ENCODE assay signal across 9 cellular contexts in the genomic region with DNA sequence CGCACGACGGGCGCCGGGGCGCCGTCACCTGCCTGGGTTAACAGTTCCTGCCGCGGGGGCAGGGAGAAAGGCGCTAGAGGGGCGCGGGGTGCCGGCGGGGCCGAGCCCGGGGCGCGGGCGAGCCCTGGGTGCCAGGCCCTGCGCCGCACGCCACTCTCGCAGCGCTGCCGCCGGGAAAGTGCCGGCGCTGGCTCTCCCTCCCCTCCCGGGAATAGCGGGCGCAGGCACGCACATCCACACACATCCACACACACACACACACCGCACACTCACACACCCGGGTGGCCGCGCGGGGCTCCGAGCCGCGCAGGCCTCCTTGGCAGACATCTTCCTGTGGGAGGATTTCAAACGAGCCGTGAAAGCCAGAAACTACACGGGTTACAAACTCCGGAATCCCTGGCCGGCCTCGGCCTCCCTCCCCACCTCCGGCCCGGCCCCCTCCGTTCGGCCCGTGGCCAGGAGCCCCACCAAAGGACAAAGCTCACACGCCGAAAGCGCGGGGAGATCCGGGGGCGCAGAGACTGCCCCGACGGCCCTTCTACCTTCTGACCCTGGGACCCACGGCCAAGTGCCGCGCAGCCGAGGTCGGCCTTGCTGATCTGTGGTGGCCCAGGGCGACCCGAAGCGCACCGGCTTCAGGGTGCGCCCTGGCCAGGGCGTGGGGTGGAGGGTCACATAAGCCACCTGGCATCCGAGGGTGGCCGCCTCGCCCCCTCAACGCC.
A peak's percentile ranks its signal among the peaks of the same experiment; 100 is the strongest.
DNase-seq lines count a peak whose midpoint lies in the region; ATAC-seq, FAIRE-seq and TF ChIP-seq lines count a peak whose summit lies in the region.
"Had no signal": no experiment of that assay in that cellular context is flagged by ENCODE, and none has a peak within 500 bp of the region (broad histone marks: within the 10 kb centered on the region; RNA-seq: fewer than 3 reads in every experiment).

No MANE protein-coding gene starts in this region.

- H3K4me1 ChIP-seq in GM23338 (ENCODE audit: insufficient read depth) = peaks cover 28% of the 10 kb centered on the region
- peaks cover 64% of the 10 kb centered on the region for H3K4me1 ChIP-seq in hepatocyte (ENCODE audit: insufficient read depth)

- H3K79me2 ChIP-seq in GM23338 (replicated peaks; ENCODE audit: insufficient read depth) (no peaks in the 10 kb centered on the region), hepatocyte (no peaks in the 10 kb centered on the region)

- no peak for FAIRE-seq in D721Med (lab: Jason Lieb, UNC)
- FAIRE-seq: G401.6 had no signal

- H3K4me3 Mint-ChIP-seq in GM23338 = peak overlapping the region; percentile 78

- intact Hi-C loops in sciatic nerve (cut with DNase I) = no loop called here

- ATAC-seq in GM23338 (peak; percentile 2; the same call in 1 of the 3 replicates), sciatic nerve (peak; percentile 7), GM19395 (IDR thresholded peaks at IDR 0.05; ENCODE audit: unreplicated experiment) (no peak)

- peak overlapping the region; percentile 58 for H3K4me3 ChIP-seq in GM23338
- H3K4me3 ChIP-seq in hepatocyte = no peak overlapping the region

- H3K27me3 Mint-ChIP-seq in GM23338 (ENCODE audit: insufficient read depth, low read depth, poor library complexity) = peaks cover 53% of the 10 kb centered on the region

- no peak for TF ChIP-seq CTCF in GM23338 (conservative IDR thresholded peaks at IDR 0.05; ENCODE audit: low read depth in 2 of 2)
- no peak for TF ChIP-seq CTCF in hepatocyte (IDR thresholded peaks at IDR 0.05; ENCODE audit: poor library complexity)
- no peak for TF ChIP-seq CTCF in D721Med (IDR thresholded peaks at IDR 0.05; ENCODE audit: insufficient read depth, missing control alignments)

- H3K27ac Mint-ChIP-seq in GM23338 = no peak overlapping the region

- no peaks in the 10 kb centered on the region for H3K9me3 ChIP-seq in hepatocyte (ENCODE audit: low read depth)

- H2AFZ ChIP-seq in GM23338 (no peak overlapping the region), hepatocyte (peak overlapping the region; percentile 60)

- no peaks in the 10 kb centered on the region for H3K36me3 ChIP-seq in GM23338 (ENCODE audit: insufficient read depth)
- no peaks in the 10 kb centered on the region for H3K36me3 ChIP-seq in hepatocyte (replicated peaks; ENCODE audit: insufficient read depth, low read depth)

- H3K9me3 Mint-ChIP-seq in GM23338 = peaks cover 2% of the 10 kb centered on the region; the same call in 1 of the 3 replicates

- peak; percentile 9 for DNase-seq in GM23338 (ENCODE audit: low spot score)
- peak; percentile 39 to 45 for DNase-seq in activated T-cell treated with anti-CD3 and anti-CD28 coated beads, Interleukin-2, amount 50 U/mL, for 48 hours
- DNase-seq in hepatocyte (ENCODE audit: low spot score) = no peak
- peak; percentile 61 for DNase-seq in sciatic nerve (ENCODE audit: low spot score)
- DNase-seq in SK-N-DZ (ENCODE audit: low spot score) = no peak
- no peak for DNase-seq in D721Med (ENCODE audit: insufficient read length, low spot score)
- DNase-seq in HuH-7 (ENCODE audit: low spot score) = no peak

- H3K36me3 Mint-ChIP-seq in GM23338 (ENCODE audit: low read depth) = no peaks in the 10 kb centered on the region

- peaks cover 80% of the 10 kb centered on the region for H3K27me3 ChIP-seq in GM23338 (ENCODE audit: insufficient read depth)
- H3K27me3 ChIP-seq in hepatocyte = peaks cover 56% of the 10 kb centered on the region

- peaks cover 41% of the 10 kb centered on the region for H3K4me1 Mint-ChIP-seq in GM23338

- H3K4me2 ChIP-seq in GM23338 (peak overlapping the region; percentile 81), hepatocyte (peak overlapping the region; percentile 72)

- H3F3A ChIP-seq in GM23338 (replicated peaks; ENCODE audit: low read depth) = no peaks in the 10 kb centered on the region

- WGBS in hepatocyte (ENCODE audit: low lambda C conversion rate, missing lambda C conversion rate) = 23% methylated on average over 60 of the region's 74 CpGs

- H3K9me2 ChIP-seq in GM23338 (ENCODE audit: insufficient read depth) (no peaks in the 10 kb centered on the region), hepatocyte (replicated peaks; ENCODE audit: insufficient read depth) (no peaks in the 10 kb centered on the region)

- no peak overlapping the region for H3K27ac ChIP-seq in GM23338 (ENCODE audit: low read depth)
- no peak overlapping the region for H3K27ac ChIP-seq in hepatocyte

- H4K20me1 ChIP-seq in GM23338 (replicated peaks; ENCODE audit: insufficient read depth) = no peaks in the 10 kb centered on the region
- H4K20me1 ChIP-seq in hepatocyte (ENCODE audit: insufficient read depth, poor library complexity, severe bottlenecking) = no peaks in the 10 kb centered on the region

TF ChIP-seq in GM23338, 12 proteins besides CTCF, POLR2A, EP300 and RAD21:
- TF ChIP-seq ZNF114 (CRISPR knock-in tag; IDR thresholded peaks at IDR 0.05) = no peak
- no peak for TF ChIP-seq STAT1 (IDR thresholded peaks at IDR 0.05; ENCODE audit: unreplicated experiment)
- no peak for TF ChIP-seq POLR2AphosphoS5 (IDR thresholded peaks at IDR 0.05; ENCODE audit: low read depth)
- no peak for TF ChIP-seq REST (IDR thresholded peaks at IDR 0.05; ENCODE audit: unreplicated experiment)
- TF ChIP-seq ZNF331 (CRISPR knock-in tag; IDR thresholded peaks at IDR 0.05; ENCODE audit: low read depth) = no peak
- TF ChIP-seq CREB1 (CRISPR knock-in tag; IDR thresholded peaks at IDR 0.05; ENCODE audit: low read depth) = no peak
- peak; percentile 22 for TF ChIP-seq EZH2 (IDR thresholded peaks at IDR 0.05; ENCODE audit: low read depth, unreplicated experiment)

Comparison
In these comparisons a context has a peak if more than half of its experiments do, and no peak if none do; other contexts are left out.
1. DNase-seq: peak in GM23338 (single experiment), activated T-cell treated with anti-CD3 and anti-CD28 coated beads, Interleukin-2, amount 50 U/mL, for 48 hours (2 of 2) and sciatic nerve (single experiment); none in hepatocyte (single experiment), SK-N-DZ (single experiment), D721Med (single experiment) and HuH-7 (single experiment).